ENCODE assay signal across 29 cellular contexts in genomic region chr2:9403924-9404323, GRCh38. TPM values are rescaled to one million over a fixed set of nuclear protein-coding genes. Genes with fewer than 3 reads are reported as not detected.
DNase-seq lines count a peak whose midpoint lies in the region; TF ChIP-seq lines count a peak whose summit lies in the region.
"Had no signal": no experiment of that assay in that cellular context is flagged by ENCODE, and none has a peak within 500 bp of the region (broad histone marks: within the 10 kb centered on the region; RNA-seq: fewer than 3 reads in every experiment).

No MANE protein-coding gene starts in this region.

- H3K36me3 Mint-ChIP-seq in HFFc6 (ENCODE audit: low read depth): peaks cover 32% of the 10 kb centered on the region
- peaks cover 28% of the 10 kb centered on the region for H3K36me3 Mint-ChIP-seq in activated CD4-positive, alpha-beta memory T cell treated with anti-CD3 and anti-CD28 coated beads, Interleukin-2, amount 10 ng/mL, durations not matched to agents 7 days and 5 days (ENCODE audit: low read depth)

- no peak overlapping the region for H3K4ac ChIP-seq in mesenchymal stem cell (ENCODE audit: low read depth in 1 of 2, low read length in 2 of 2)

- no peaks in the 10 kb centered on the region for H3K27me3 ChIP-seq in mesenchymal stem cell (ENCODE audit: control insufficient read depth in 1 of 2, insufficient read depth in 1 of 2, low read length in 2 of 2)
- H3K27me3 ChIP-seq: SJCRH30, upper lobe of right lung had no signal

- no peaks in the 10 kb centered on the region for H3K9me3 ChIP-seq in mesenchymal stem cell (ENCODE audit: control insufficient read depth, low read length)
- H3K9me3 ChIP-seq: A549, lower lobe of right lung, psoas muscle, SJCRH30, upper lobe of right lung had no signal

- no peak overlapping the region for H3K9ac ChIP-seq in mesenchymal stem cell (ENCODE audit: low read length)

- no peak overlapping the region for H2BK120ac ChIP-seq in mesenchymal stem cell (ENCODE audit: low read depth, low read length)

- CTCF ChIA-PET in activated CD4-positive, alpha-beta memory T cell treated with anti-CD3 and anti-CD28 coated beads, Interleukin-2, amount 10 ng/mL, durations not matched to agents 7 days and 5 days (lab: Charles Lee): no interaction called here

- H2AK5ac ChIP-seq in mesenchymal stem cell (ENCODE audit: low read length, severe bottlenecking): no peak overlapping the region

- no peaks in the 10 kb centered on the region for H3K9me3 Mint-ChIP-seq in HFFc6
- no peaks in the 10 kb centered on the region for H3K9me3 Mint-ChIP-seq in activated CD4-positive, alpha-beta memory T cell treated with anti-CD3 and anti-CD28 coated beads, Interleukin-2, amount 10 ng/mL, durations not matched to agents 7 days and 5 days
- H3K9me3 Mint-ChIP-seq: activated naive CD4-positive, alpha-beta T cell treated with anti-CD3 and anti-CD28 coated beads for 36 hours; T-helper 1 cell treated with Interleukin-12 subunit alpha and Interleukin-12 subunit beta and Interleukin-4 antibody, amounts not matched to agents 30 μg/mL and 1 μg/mL, for 36 hours had no signal

- H3K36me3 ChIP-seq in mesenchymal stem cell (ENCODE audit: control insufficient read depth in 1 of 2, insufficient read depth in 2 of 2, low read depth in 1 of 2, low read length in 2 of 2): peaks cover 51 to 81% of the 10 kb centered on the region in 2 experiments

- H3K4me3 Mint-ChIP-seq in HFFc6: no peak overlapping the region
- H3K4me3 Mint-ChIP-seq in activated CD4-positive, alpha-beta memory T cell treated with anti-CD3 and anti-CD28 coated beads, Interleukin-2, amount 10 ng/mL, durations not matched to agents 7 days and 5 days: no peak overlapping the region
- H3K4me3 Mint-ChIP-seq: activated CD4-positive, alpha-beta T cell treated with anti-CD3 and anti-CD28 coated beads for 36 hours; activated naive CD4-positive, alpha-beta T cell treated with anti-CD3 and anti-CD28 coated beads for 36 hours; B cell; T-helper 1 cell treated with Interleukin-12 subunit alpha and Interleukin-12 subunit beta and Interleukin-4 antibody, amounts not matched to agents 30 μg/mL and 1 μg/mL, for 36 hours had no signal

- POLR2A ChIA-PET in activated CD4-positive, alpha-beta memory T cell treated with anti-CD3 and anti-CD28 coated beads, Interleukin-2, amount 10 ng/mL, durations not matched to agents 7 days and 5 days (lab: Charles Lee): no interaction called here

- H3K27me3 Mint-ChIP-seq in HFFc6 (ENCODE audit: insufficient read depth): peaks cover 3% of the 10 kb centered on the region; the same call in 1 of the 2 replicates
- H3K27me3 Mint-ChIP-seq in activated CD4-positive, alpha-beta memory T cell treated with anti-CD3 and anti-CD28 coated beads, Interleukin-2, amount 10 ng/mL, durations not matched to agents 7 days and 5 days: peaks cover 1% of the 10 kb centered on the region
- H3K27me3 Mint-ChIP-seq: activated CD4-positive, alpha-beta T cell treated with anti-CD3 and anti-CD28 coated beads for 36 hours had no signal

- no peak overlapping the region for H2BK12ac ChIP-seq in mesenchymal stem cell (ENCODE audit: low read length in 2 of 2)

- H3K18ac ChIP-seq in mesenchymal stem cell (ENCODE audit: low read depth in 1 of 2, low read length in 2 of 2): no peak overlapping the region

- peaks cover 11% of the 10 kb centered on the region for H3K79me1 ChIP-seq in mesenchymal stem cell (replicated peaks; ENCODE audit: low read length, poor library complexity, severe bottlenecking)

- H3K4me1 Mint-ChIP-seq in HFFc6 (ENCODE audit: low read depth): peaks cover 51% of the 10 kb centered on the region
- peaks cover 5% of the 10 kb centered on the region for H3K4me1 Mint-ChIP-seq in activated CD4-positive, alpha-beta memory T cell treated with anti-CD3 and anti-CD28 coated beads, Interleukin-2, amount 10 ng/mL, durations not matched to agents 7 days and 5 days
- H3K4me1 Mint-ChIP-seq: B cell had no signal

- H4K8ac ChIP-seq in mesenchymal stem cell (ENCODE audit: low read length): no peak overlapping the region

- H3K4me3 ChIP-seq in choroid plexus epithelial cell (ENCODE audit: low read depth, low read length) (no peak overlapping the region), mesenchymal stem cell (ENCODE audit: insufficient read depth in 1 of 2, low read depth in 1 of 2, low read length in 2 of 2) (no peak overlapping the region)
- H3K4me3 ChIP-seq: A549, lower lobe of right lung, psoas muscle, SJCRH30, skin epidermis, upper lobe of right lung had no signal

- no peak overlapping the region for H3K4me2 ChIP-seq in mesenchymal stem cell (ENCODE audit: low read length, poor library complexity, severe bottlenecking)
- H3K4me2 ChIP-seq: A549 had no signal

- H3K23ac ChIP-seq in mesenchymal stem cell (ENCODE audit: low read length in 2 of 2): no peak overlapping the region

- peak overlapping the region; percentile 24; the same call in 1 of the 2 replicates for H3K27ac Mint-ChIP-seq in HFFc6
- no peak overlapping the region for H3K27ac Mint-ChIP-seq in activated CD4-positive, alpha-beta memory T cell treated with anti-CD3 and anti-CD28 coated beads, Interleukin-2, amount 10 ng/mL, durations not matched to agents 7 days and 5 days
- H3K27ac Mint-ChIP-seq: activated CD4-positive, alpha-beta T cell treated with anti-CD3 and anti-CD28 coated beads for 36 hours; activated naive CD4-positive, alpha-beta T cell treated with anti-CD3 and anti-CD28 coated beads for 36 hours; B cell; T-helper 1 cell treated with Interleukin-12 subunit alpha and Interleukin-12 subunit beta and Interleukin-4 antibody, amounts not matched to agents 30 μg/mL and 1 μg/mL, for 36 hours had no signal

- no peak overlapping the region for H3K14ac ChIP-seq in mesenchymal stem cell (ENCODE audit: low read length in 2 of 2)

- no peak overlapping the region for H4K91ac ChIP-seq in mesenchymal stem cell (ENCODE audit: low read length)

- 67% methylated on average over 1 of the region's 2 CpGs for WGBS in mesenchymal stem cell

- no peak overlapping the region for H3K27ac ChIP-seq in mesenchymal stem cell (ENCODE audit: low read length, poor library complexity, severe bottlenecking)
- H3K27ac ChIP-seq: A549, epithelial cell of prostate, lower lobe of right lung, psoas muscle, SJCRH30, skin epidermis, upper lobe of right lung had no signal

- no peak overlapping the region for H2BK5ac ChIP-seq in mesenchymal stem cell (ENCODE audit: low read depth, low read length, poor library complexity, severe bottlenecking)

- peak; percentile 47 for DNase-seq in AG08396 (ENCODE audit: low spot score)
- DNase-seq in HFFc6: peak; percentile 46
- DNase-seq in choroid plexus epithelial cell (ENCODE audit: low read depth): peak; percentile 86
- DNase-seq in mesenchymal stem cell: peak; percentile 46
- no peak for DNase-seq in activated CD4-positive, alpha-beta memory T cell treated with anti-CD3 and anti-CD28 coated beads, Interleukin-2, amount 10 ng/mL, durations not matched to agents 7 days and 5 days
- DNase-seq in NK-92 (lab: John Stamatoyannopoulos, UW; ENCODE audit: unreplicated experiment): no peak
- DNase-seq in posterior vena cava (ENCODE audit: low spot score): no peak
- DNase-seq in NCI-H1436 (lab: John Stamatoyannopoulos, UW): no peak
- DNase-seq: activated CD4-positive, alpha-beta T cell treated with anti-CD3 and anti-CD28 coated beads for 36 hours; activated naive CD4-positive, alpha-beta T cell treated with anti-CD3 and anti-CD28 coated beads for 36 hours; activated T-cell treated with anti-CD3 and anti-CD28 coated beads, Interleukin-2, amount 50 U/mL, for 48 hours; cerebellar nuclear complex; DMS79; islet precursor cell; Kasumi-1; lower lobe of right lung; NCI-H1694 treated with DMSO at 0.1 percent for 48 hours; NCI-H2171 treated with DMSO at 0.1 percent for 48 hours; NCI-H526; psoas muscle; SJCRH30; stimulated activated CD4-positive, alpha-beta T cell treated with anti-CD3 and anti-CD28 coated beads, Interleukin-2, amount 100 ng/mL, for 24 hours; substantia nigra; upper lobe of right lung had no signal

- H3K4me1 ChIP-seq in mesenchymal stem cell (ENCODE audit: control insufficient read depth, insufficient read depth, low read depth, low read length): peaks cover 6% of the 10 kb centered on the region
- H3K4me1 ChIP-seq: psoas muscle, SJCRH30 had no signal

- no peak overlapping the region for H2BK15ac ChIP-seq in mesenchymal stem cell (ENCODE audit: low read depth, poor library complexity, severe bottlenecking)

- TF ChIP-seq CTCF in HFFc6 (IDR thresholded peaks at IDR 0.05): no peak
- no peak for TF ChIP-seq CTCF in choroid plexus epithelial cell (conservative IDR thresholded peaks at IDR 0.05; ENCODE audit: low read depth, low read length)

- intact Hi-C loops in posterior vena cava (cut with DNase I): no loop called here

- no peak overlapping the region for H2AFZ ChIP-seq in mesenchymal stem cell (ENCODE audit: low read depth, low read length)

RNA-seq across cellular contexts. Expression of gene ITGB1BP1, which starts 19.4 kb away (rescaled TPM):
- total RNA-seq in HFFc6 (2021; fragmentation: NEBNext Ultra II Directional; extraction: Animal tissue kit (Norgen Biotek cat#: 25700)): 100 to 1,000 TPM; 205 to 238 (median 225) TPM
- polyA plus RNA-seq in mesenchymal stem cell (2013, experiment 1 of 2): 138 TPM
- 132 TPM for polyA plus RNA-seq in mesenchymal stem cell (2013, experiment 2 of 2)
- 100 to 1,000 TPM; 112 to 119 TPM for total RNA-seq in activated CD4-positive, alpha-beta memory T cell treated with anti-CD3 and anti-CD28 coated beads, Interleukin-2, amount 10 ng/mL, durations not matched to agents 7 days and 5 days
- 100 to 1,000 TPM; 100 to 143 TPM for total RNA-seq in posterior vena cava

RNA-seq across cellular contexts. Expression of gene CPSF3, which starts 19.5 kb away (rescaled TPM):
- 10 to 100 TPM; 40.6 to 49.8 (median 44.5) TPM for total RNA-seq in HFFc6 (2021; fragmentation: NEBNext Ultra II Directional; extraction: Animal tissue kit (Norgen Biotek cat#: 25700))
- polyA plus RNA-seq in mesenchymal stem cell (2013, experiment 1 of 2): 26.5 TPM
- polyA plus RNA-seq in mesenchymal stem cell (2013, experiment 2 of 2): 27.3 TPM
- total RNA-seq in activated CD4-positive, alpha-beta memory T cell treated with anti-CD3 and anti-CD28 coated beads, Interleukin-2, amount 10 ng/mL, durations not matched to agents 7 days and 5 days: 10 to 100 TPM; 49.7 to 51.7 TPM
- total RNA-seq in posterior vena cava: 10 to 100 TPM; 18.2 to 18.7 TPM

Comparison
In these comparisons a context has a peak if more than half of its experiments do, and no peak if none do; other contexts are left out.
1. DNase-seq: peak in AG08396 (single experiment), HFFc6 (single experiment), choroid plexus epithelial cell (single experiment) and mesenchymal stem cell (single experiment); none in activated CD4-positive, alpha-beta memory T cell treated with anti-CD3 and anti-CD28 coated beads, Interleukin-2, amount 10 ng/mL, durations not matched to agents 7 days and 5 days (single experiment), NK-92 (single experiment), posterior vena cava (single experiment) and NCI-H1436 (single experiment).